10 cellular contexts compared by ENCODE assay signal in the genomic region with DNA sequence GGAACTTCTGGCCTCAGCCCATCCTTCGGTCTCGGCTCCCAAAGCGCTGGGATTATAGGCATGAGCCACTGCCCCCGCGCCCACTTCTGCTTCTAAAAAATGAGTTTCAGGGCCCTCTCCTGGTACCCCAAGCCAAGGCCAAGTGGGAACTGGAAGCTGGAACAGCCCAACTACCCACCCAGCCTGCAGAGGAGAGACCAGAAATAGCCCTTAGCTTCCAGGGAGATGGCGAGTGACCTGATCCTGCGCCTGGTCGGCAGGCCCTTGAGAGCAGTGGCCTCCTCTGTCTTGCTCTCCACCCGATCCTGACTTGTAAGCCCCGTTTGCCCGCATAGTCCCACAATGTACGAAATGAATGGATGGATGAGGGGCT. TPM values are rescaled to one million over a fixed set of nuclear protein-coding genes. Genes with fewer than 3 reads are reported as not detected.
DNase-seq lines count a peak whose midpoint lies in the region; ATAC-seq and TF ChIP-seq lines count a peak whose summit lies in the region.
"Had no signal": no experiment of that assay in that cellular context is flagged by ENCODE, and none has a peak within 500 bp of the region (broad histone marks: within the 10 kb centered on the region; RNA-seq: fewer than 3 reads in every experiment).

No MANE protein-coding gene starts in this region.

- peaks cover 7% of the 10 kb centered on the region for H3K27me3 Mint-ChIP-seq in activated naive CD4-positive, alpha-beta T cell treated with anti-CD3 and anti-CD28 coated beads, Interleukin-2, amount 50 U/mL, for 24 hours

- 90 to 97% methylated on average over 5 to 12 of the region's 12 CpGs for WGBS in body of pancreas, 2 donors
- 89% methylated on average over 12 of the region's 12 CpGs; no CpG with 5 or more reads in 1 of the 2 donors for WGBS in transverse colon (ENCODE audit: low coverage in 1 of 2), 2 donors

- no peak overlapping the region for H3K27ac Mint-ChIP-seq in activated naive CD4-positive, alpha-beta T cell treated with anti-CD3 and anti-CD28 coated beads, Interleukin-2, amount 50 U/mL, for 24 hours

- no peaks in the 10 kb centered on the region for H3K36me3 ChIP-seq in body of pancreas (replicated peaks in 1 of 2; ENCODE audit: insufficient read depth in 1 of 2, low read depth in 2 of 2)
- H3K36me3 ChIP-seq in muscle layer of colon (ENCODE audit: insufficient read depth, low read length), result no peaks in the 10 kb centered on the region
- no peaks in the 10 kb centered on the region for H3K36me3 ChIP-seq in transverse colon

- in situ Hi-C loops in transverse colon (cut with MboI; ENCODE audit: low pct_ligation_motif_present in 1 of 4, low pct_unique_long_range_greater_than_20kb in 1 of 4, low sequenced_read_pairs in 3 of 4), result loop anchor here in 2 of 4 donors (5.0 kb wide), 2 partner anchors 77 to 82 kb away; a partner anchor contains a TSS

- intact Hi-C loops in body of pancreas (cut with DNase I), result no loop called here
- intact Hi-C loops in transverse colon (cut with DNase I; ENCODE audit: low total_unique reads), result no loop called here

- no peak for TF ChIP-seq EP300 in transverse colon (IDR thresholded peaks at IDR 0.05; ENCODE audit: low read depth)

- H3K27me3 ChIP-seq in body of pancreas (no peaks in the 10 kb centered on the region), muscle layer of colon (ENCODE audit: control insufficient read depth in 1 of 2, insufficient read depth in 2 of 2, low read length in 2 of 2) (no peaks in the 10 kb centered on the region), transverse colon (no peaks in the 10 kb centered on the region)

- H3K9me3 Mint-ChIP-seq in activated naive CD4-positive, alpha-beta T cell treated with anti-CD3 and anti-CD28 coated beads, Interleukin-2, amount 50 U/mL, for 24 hours, result no peaks in the 10 kb centered on the region

- no peaks in the 10 kb centered on the region for H3K36me3 Mint-ChIP-seq in activated naive CD4-positive, alpha-beta T cell treated with anti-CD3 and anti-CD28 coated beads, Interleukin-2, amount 50 U/mL, for 24 hours

- H3K27ac ChIP-seq in body of pancreas (peak overlapping the region; percentile 94 to 99 (median 98)), muscle layer of colon (ENCODE audit: low read depth, low read length) (peak overlapping the region; percentile 4), transverse colon (peak overlapping the region; percentile 91 to 95 (median 92))

- TF ChIP-seq POLR2A in body of pancreas (IDR thresholded peaks at IDR 0.05), result no peak
- no peak for TF ChIP-seq POLR2A in transverse colon (IDR thresholded peaks at IDR 0.05)

- ATAC-seq in body of pancreas, result no peak
- ATAC-seq in HG03565 (IDR thresholded peaks at IDR 0.05; ENCODE audit: unreplicated experiment), result no peak
- no peak for ATAC-seq in HG03378 (IDR thresholded peaks at IDR 0.05; ENCODE audit: unreplicated experiment)

- H3K9me3 ChIP-seq in body of pancreas (no peaks in the 10 kb centered on the region), muscle layer of colon (ENCODE audit: low read length) (no peaks in the 10 kb centered on the region), transverse colon (no peaks in the 10 kb centered on the region)

- peaks cover 7% of the 10 kb centered on the region for H3K4me1 Mint-ChIP-seq in activated naive CD4-positive, alpha-beta T cell treated with anti-CD3 and anti-CD28 coated beads, Interleukin-2, amount 50 U/mL, for 24 hours

- H3K4me3 ChIP-seq in body of pancreas (no peak overlapping the region), muscle layer of colon (ENCODE audit: low read depth in 1 of 2, low read length in 2 of 2) (no peak overlapping the region), transverse colon (peak overlapping the region in 1 of 4 donors; percentile 9)

- H3K4me3 Mint-ChIP-seq in activated naive CD4-positive, alpha-beta T cell treated with anti-CD3 and anti-CD28 coated beads, Interleukin-2, amount 50 U/mL, for 24 hours, result peak overlapping the region; percentile 44

- peak overlapping the region; percentile 14 for H3K9ac ChIP-seq in muscle layer of colon (ENCODE audit: low read length)

- TF ChIP-seq CTCF in body of pancreas (IDR thresholded peaks at IDR 0.05), result no peak
- TF ChIP-seq CTCF in transverse colon (IDR thresholded peaks at IDR 0.05), result no peak

- DNase-seq in activated naive CD4-positive, alpha-beta T cell (lab: John Stamatoyannopoulos, UW), result no peak
- DNase-seq in body of pancreas, result no peak
- DNase-seq in transverse colon, result no peak
- DNase-seq in SK-N-DZ (ENCODE audit: low spot score), result no peak
- DNase-seq: NCI-H510A treated with DMSO at 0.1 percent for 48 hours had no signal

- H3K4me1 ChIP-seq in body of pancreas, result peaks cover 34% of the 10 kb centered on the region
- H3K4me1 ChIP-seq in muscle layer of colon (ENCODE audit: insufficient read depth, low read length), result peaks cover 30% of the 10 kb centered on the region
- H3K4me1 ChIP-seq in transverse colon, result peaks cover 26 to 35% (median 31%) of the 10 kb centered on the region in 4 donors

RNA-seq across cellular contexts. Expression of a gene that starts 31.2 kb away (rescaled TPM):
- 10 to 100 TPM in 1 of 2 donors, 1 to 10 TPM in 1; 7.0 to 16.2 TPM for total RNA-seq in body of pancreas
- total RNA-seq in transverse colon, result 100 to 1,000 TPM; 142 to 373 (median 198) TPM
- not detected in 2 replicates for polyA plus RNA-seq in SK-N-DZ (2014; cell fraction: cytosol; rRNA removed)
- polyA plus RNA-seq in SK-N-DZ (2014; cell fraction: nucleus; rRNA removed), result 0.30 TPM in 1 of 2 replicates, not detected in the other
- polyA plus RNA-seq: BJ had no signal

Comparison
In these comparisons a context has a peak if more than half of its experiments do, and no peak if none do; other contexts are left out.
1. H3K27ac ChIP-seq: peak in every context shown above with its lines; median percentile 98 in body of pancreas; 92 in transverse colon; 4 in muscle layer of colon.
2. RNA of a gene that starts 31.2 kb away (total RNA-seq): 142 to 373 TPM in transverse colon; 7.0 to 16.2 TPM in body of pancreas; every median in the first group is over 4 times any median in the second.